In the genomic region with DNA sequence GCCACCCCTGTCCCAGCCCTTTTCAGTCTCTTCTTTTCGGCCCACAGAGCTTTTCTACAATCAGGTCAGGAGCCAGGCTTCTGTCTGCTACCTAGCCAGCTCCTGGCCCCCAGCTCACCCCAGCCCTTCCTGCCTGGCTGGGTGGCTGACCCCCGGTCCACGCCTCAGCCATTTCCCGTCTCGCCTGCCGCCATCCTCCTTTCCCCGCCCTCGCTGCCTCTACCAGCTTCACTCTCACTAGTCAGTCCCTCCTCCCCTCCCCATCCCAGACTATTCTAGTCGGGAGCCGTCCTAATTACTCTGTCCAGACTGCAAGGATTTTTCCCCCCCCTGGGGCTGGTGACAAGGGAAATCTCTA, we compare ENCODE assay signal across 12 cellular contexts. TPM values are rescaled to one million over a fixed set of nuclear protein-coding genes. Genes with fewer than 3 reads are reported as not detected.
DNase-seq lines count a peak whose midpoint lies in the region; ATAC-seq lines count a peak whose summit lies in the region.
"Had no signal": no experiment of that assay in that cellular context is flagged by ENCODE, and none has a peak within 500 bp of the region (broad histone marks: within the 10 kb centered on the region; RNA-seq: fewer than 3 reads in every experiment).

No MANE protein-coding gene starts in this region.

- no peak overlapping the region for H3K27ac Mint-ChIP-seq in T-helper 2 cell treated with Interferon-gamma antibody and Interleukin-4, amounts not matched to agents 5 μg/mL and 100 μg/mL, for 36 hours
- H3K27ac Mint-ChIP-seq in activated naive CD8-positive, alpha-beta T cell treated with anti-CD3 and anti-CD28 coated beads, Interleukin-2, amount 50 U/mL, for 24 hours, result no peak overlapping the region
- peak overlapping the region; percentile 42 for H3K27ac Mint-ChIP-seq in stimulated activated naive B cell treated with anti-CD40 and anti-IgM and Interleukin-4, amounts not matched to agents 10 μg/mL and 1 μg/mL and 100 μg/mL, for 72 hours

- peaks cover 9% of the 10 kb centered on the region for H3K36me3 Mint-ChIP-seq in T-helper 2 cell treated with Interferon-gamma antibody and Interleukin-4, amounts not matched to agents 5 μg/mL and 100 μg/mL, for 36 hours (ENCODE audit: low read depth)
- peaks cover 5% of the 10 kb centered on the region for H3K36me3 Mint-ChIP-seq in activated naive CD8-positive, alpha-beta T cell treated with anti-CD3 and anti-CD28 coated beads, Interleukin-2, amount 50 U/mL, for 24 hours (ENCODE audit: low read depth)
- H3K36me3 Mint-ChIP-seq in stimulated activated naive B cell treated with anti-CD40 and anti-IgM and Interleukin-4, amounts not matched to agents 10 μg/mL and 1 μg/mL and 100 μg/mL, for 72 hours, result peaks cover 9 to 29% of the 10 kb centered on the region in 2 donors

- ATAC-seq in activated naive CD8-positive, alpha-beta T cell treated with anti-CD3 and anti-CD28 coated beads, Interleukin-2, amount 50 U/mL, for 24 hours, result no peak
- ATAC-seq in stimulated activated naive B cell treated with anti-CD40 and anti-IgM and Interleukin-4, amounts not matched to agents 10 μg/mL and 1 μg/mL and 100 μg/mL, for 72 hours (replicated peaks), result no peak
- no peak for ATAC-seq in GM19455 (IDR thresholded peaks at IDR 0.05; ENCODE audit: unreplicated experiment)

- no peaks in the 10 kb centered on the region for H3K9me3 Mint-ChIP-seq in T-helper 2 cell treated with Interferon-gamma antibody and Interleukin-4, amounts not matched to agents 5 μg/mL and 100 μg/mL, for 36 hours
- no peaks in the 10 kb centered on the region for H3K9me3 Mint-ChIP-seq in activated naive CD8-positive, alpha-beta T cell treated with anti-CD3 and anti-CD28 coated beads, Interleukin-2, amount 50 U/mL, for 24 hours
- no peaks in the 10 kb centered on the region for H3K9me3 Mint-ChIP-seq in stimulated activated naive B cell treated with anti-CD40 and anti-IgM and Interleukin-4, amounts not matched to agents 10 μg/mL and 1 μg/mL and 100 μg/mL, for 72 hours

- peaks cover 32% of the 10 kb centered on the region for H3K4me1 Mint-ChIP-seq in T-helper 2 cell treated with Interferon-gamma antibody and Interleukin-4, amounts not matched to agents 5 μg/mL and 100 μg/mL, for 36 hours (ENCODE audit: low read depth)
- H3K4me1 Mint-ChIP-seq in activated naive CD8-positive, alpha-beta T cell treated with anti-CD3 and anti-CD28 coated beads, Interleukin-2, amount 50 U/mL, for 24 hours, result peaks cover 43% of the 10 kb centered on the region
- H3K4me1 Mint-ChIP-seq in stimulated activated naive B cell treated with anti-CD40 and anti-IgM and Interleukin-4, amounts not matched to agents 10 μg/mL and 1 μg/mL and 100 μg/mL, for 72 hours, result peaks cover 35 to 46% of the 10 kb centered on the region in 2 donors

- DNase-seq in T-helper 2 cell treated with Interferon-gamma antibody and Interleukin-4, amounts not matched to agents 5 μg/mL and 100 μg/mL, for 36 hours (ENCODE audit: low spot score), result no peak
- DNase-seq in T-helper 2 cell, result no peak
- no peak for DNase-seq in activated naive CD8-positive, alpha-beta T cell treated with anti-CD3 and anti-CD28 coated beads, Interleukin-2, amount 50 U/mL, for 24 hours
- peak; percentile 54 for DNase-seq in left kidney (ENCODE audit: low read depth, low spot score)
- DNase-seq in stimulated activated naive B cell treated with anti-CD40 and anti-IgM and Interleukin-4, amounts not matched to agents 10 μg/mL and 1 μg/mL and 100 μg/mL, for 72 hours, result no peak
- DNase-seq in HT-29 (ENCODE audit: low spot score), result no peak
- DNase-seq in H4 (ENCODE audit: low spot score), result no peak
- DNase-seq: cortex of kidney; NCI-H1694; small intestine; stimulated activated naive CD4-positive, alpha-beta T cell treated with Interleukin-2 at 50 U/mL for 16 hours had no signal

- peaks cover 68% of the 10 kb centered on the region for H3K27me3 Mint-ChIP-seq in T-helper 2 cell treated with Interferon-gamma antibody and Interleukin-4, amounts not matched to agents 5 μg/mL and 100 μg/mL, for 36 hours (ENCODE audit: low read depth)
- peaks cover 56% of the 10 kb centered on the region for H3K27me3 Mint-ChIP-seq in activated naive CD8-positive, alpha-beta T cell treated with anti-CD3 and anti-CD28 coated beads, Interleukin-2, amount 50 U/mL, for 24 hours
- H3K27me3 Mint-ChIP-seq in stimulated activated naive B cell treated with anti-CD40 and anti-IgM and Interleukin-4, amounts not matched to agents 10 μg/mL and 1 μg/mL and 100 μg/mL, for 72 hours, result peaks cover 54 to 55% of the 10 kb centered on the region in 2 donors

- H3K4me3 Mint-ChIP-seq in T-helper 2 cell treated with Interferon-gamma antibody and Interleukin-4, amounts not matched to agents 5 μg/mL and 100 μg/mL, for 36 hours, result peak overlapping the region; percentile 50
- H3K4me3 Mint-ChIP-seq in activated naive CD8-positive, alpha-beta T cell treated with anti-CD3 and anti-CD28 coated beads, Interleukin-2, amount 50 U/mL, for 24 hours, result peak overlapping the region; percentile 29
- H3K4me3 Mint-ChIP-seq in stimulated activated naive B cell treated with anti-CD40 and anti-IgM and Interleukin-4, amounts not matched to agents 10 μg/mL and 1 μg/mL and 100 μg/mL, for 72 hours, result peak overlapping the region; percentile 45 to 55

RNA-seq across cellular contexts. Expression of a gene that starts 0.9 kb away (rescaled TPM):
- total RNA-seq in HT-29 (2014; rRNA removed; shearing (Covaris generic)), result 0.28 TPM in 1 of 2 replicates, not detected in the other
- total RNA-seq in H4 (2014; rRNA removed; shearing (Covaris generic)), result 0.02 TPM in 1 of 2 replicates, not detected in the other

RNA-seq across cellular contexts. Expression of a gene that starts 16.9 kb away (rescaled TPM):
- total RNA-seq in HT-29 (2014; rRNA removed; shearing (Covaris generic)), result 16.1 and 24.6 TPM in 2 replicates
- total RNA-seq in H4 (2014; rRNA removed; shearing (Covaris generic)), result 10.6 and 27.3 TPM in 2 replicates

RNA-seq across cellular contexts. Expression of a gene that starts 23.9 kb away (rescaled TPM):
- 1.4 and 1.7 TPM in 2 replicates for total RNA-seq in HT-29 (2014; rRNA removed; shearing (Covaris generic))
- total RNA-seq in H4 (2014; rRNA removed; shearing (Covaris generic)), result 0.99 and 2.4 TPM in 2 replicates

RNA-seq across cellular contexts. Expression of a gene that starts 33.1 kb away (rescaled TPM):
- 28.3 and 32.4 TPM in 2 replicates for total RNA-seq in HT-29 (2014; rRNA removed; shearing (Covaris generic))
- 6.9 and 9.4 TPM in 2 replicates for total RNA-seq in H4 (2014; rRNA removed; shearing (Covaris generic))

RNA-seq across cellular contexts. Expression of a gene that starts 37.5 kb away (rescaled TPM):
- 2,713 and 2,908 TPM in 2 replicates for total RNA-seq in HT-29 (2014; rRNA removed; shearing (Covaris generic))
- 3,840 and 4,099 TPM in 2 replicates for total RNA-seq in H4 (2014; rRNA removed; shearing (Covaris generic))
